In genomic region chr17:79006794-79007503, GRCh38 we compare ENCODE assay signal across 1 cellular context.
TF ChIP-seq lines count a peak whose summit lies in the region.

No MANE protein-coding gene starts in this region.

TF ChIP-seq in H1, 55 proteins besides CTCF, POLR2A, EP300 and RAD21:
- no peak for TF ChIP-seq HDAC2 (IDR thresholded peaks at IDR 0.05; ENCODE audit: borderline replicate concordance in 1 of 2, low read depth in 2 of 2, low read length in 2 of 2)
- TF ChIP-seq POU5F1 (IDR thresholded peaks at IDR 0.05; ENCODE audit: low read depth, low read length), result peak; percentile 95
